ENCODE assay signal across 8 cellular contexts in the genomic region with DNA sequence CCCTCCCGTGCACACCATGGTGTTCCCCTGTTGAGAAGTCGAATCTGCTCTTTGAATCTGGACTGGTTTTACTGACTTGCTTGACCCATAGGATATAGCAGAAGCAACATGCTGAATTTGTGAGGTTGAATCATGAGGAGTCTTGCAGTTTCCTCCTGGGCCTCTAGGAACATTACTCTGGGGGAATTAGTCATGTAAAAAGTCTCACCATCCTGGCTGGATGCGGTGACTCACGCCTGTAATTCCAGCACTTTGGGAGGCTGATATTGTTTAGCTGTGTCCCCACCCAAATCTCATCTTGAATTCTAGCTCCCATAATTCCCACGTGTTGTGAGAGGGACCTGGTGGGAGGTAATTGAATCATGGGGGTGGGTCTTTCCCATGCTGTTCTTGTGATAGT.
DNase-seq lines count a peak whose midpoint lies in the region; ATAC-seq, FAIRE-seq and TF ChIP-seq lines count a peak whose summit lies in the region.
"Not testable (repeated sequence)": the region's sequence is repeated elsewhere in the genome, so short reads cannot be mapped to it uniquely, and the experiment has no call there.

No MANE protein-coding gene starts in this region.

- 65% methylated on average over 5 of the region's 5 CpGs for WGBS in A549 (ENCODE audit: missing lambda C conversion rate)

- H3K79me2 ChIP-seq in osteoblast (ENCODE audit: insufficient read depth, low read length): not testable (repeated sequence)

- peak in 1 of 2 experiments; percentile 17; a peak in 2 of 6 replicates for ATAC-seq in A549

- CTCF ChIA-PET in A549 (lab: Yijun Ruan, JAX): interaction anchor here (0.6 to 1.2 kb wide), 2 partner anchors 243 to 1410 kb away, joined by 3 read pairs; no protein-coding TSS in a partner anchor

- not testable (repeated sequence) for H3K27me3 ChIP-seq in osteoblast (ENCODE audit: insufficient read depth, low read length)

- not testable (repeated sequence) for FAIRE-seq in A549 (lab: Jason Lieb, UNC)

- DNase-seq in A549 (ENCODE audit: low read depth in 1 of 2, low spot score in 1 of 2) (peak; percentile 44 to 50), EH (ENCODE audit: low read depth) (peak; percentile 81), HS-27A (ENCODE audit: low read depth) (peak; percentile 19), RKO (ENCODE audit: low spot score) (peak; percentile 88), amniotic epithelial cell (ENCODE audit: low read depth) (peak; percentile 76), dermis blood vessel endothelial cell (peak; percentile 32), foreskin fibroblast (peak; percentile 62 to 71), osteoblast (ENCODE audit: insufficient read length, low spot score, missing footprints) (peak; percentile 91)

- H4K20me1 ChIP-seq in osteoblast (ENCODE audit: insufficient read depth, low read length): not testable (repeated sequence)

- TF ChIP-seq EP300 in A549 (IDR thresholded peaks at IDR 0.05): not testable (repeated sequence)

- H2AFZ ChIP-seq in osteoblast (ENCODE audit: low read length): not testable (repeated sequence)

- not testable (repeated sequence) for H3K9me3 ChIP-seq in A549; osteoblast (ENCODE audit: low read depth, low read length)

- TF ChIP-seq POLR2A in A549 (IDR thresholded peaks at IDR 0.05; ENCODE audit: low read length): not testable (repeated sequence)

- H3K4me1 ChIP-seq in A549 (peaks cover 26% of the 10 kb centered on the region), osteoblast (ENCODE audit: insufficient read depth, low read length) (peaks cover 30% of the 10 kb centered on the region)

- H3K4me2 ChIP-seq in A549; osteoblast (ENCODE audit: insufficient read depth, low read length): not testable (repeated sequence)

- TF ChIP-seq CTCF in A549 (IDR thresholded peaks at IDR 0.05); foreskin fibroblast (IDR thresholded peaks at IDR 0.05; ENCODE audit: low read depth, low read length): not testable (repeated sequence)
- TF ChIP-seq CTCF in osteoblast (IDR thresholded peaks at IDR 0.05; ENCODE audit: extremely low read depth, low read depth, low read length): peak; percentile 26

- H3K27ac ChIP-seq in A549: peak overlapping the region in 1 of 2 experiments; percentile 32; a peak in 1 of 6 replicates
- peak overlapping the region; percentile 0 for H3K27ac ChIP-seq in osteoblast (ENCODE audit: low read depth, low read length)

- H3K36me3 ChIP-seq in osteoblast (ENCODE audit: insufficient read depth, low read length): not testable (repeated sequence)

- TF ChIP-seq RAD21 in A549 (conservative IDR thresholded peaks at IDR 0.05 in 1 of 2, IDR thresholded peaks at IDR 0.05 in 1 of 2): not testable (repeated sequence)

- POLR2A ChIA-PET in A549 (lab: Yijun Ruan, JAX): not testable (repeated sequence)

- H3K4me3 ChIP-seq in A549; foreskin fibroblast (ENCODE audit: low read depth in 1 of 2, low read length in 2 of 2); osteoblast (ENCODE audit: insufficient read depth, low read length): not testable (repeated sequence)

TF ChIP-seq in A549, 52 proteins besides CTCF, POLR2A, EP300 and RAD21:
- TF ChIP-seq FOSL2 (IDR thresholded peaks at IDR 0.05): not testable (repeated sequence)
- peak; percentile 80 for TF ChIP-seq FOSL2 (CRISPR knock-in tag; IDR thresholded peaks at IDR 0.05)

Comparison
In these comparisons a context has a peak if more than half of its experiments do, and no peak if none do; other contexts are left out.
1. DNase-seq: peak in every context shown above with its lines; median percentile 91 in osteoblast; 88 in RKO; 81 in EH; 76 in amniotic epithelial cell; 66 in foreskin fibroblast; 47 in A549; 32 in dermis blood vessel endothelial cell; 19 in HS-27A.